ENCODE assay signal across 23 cellular contexts in the genomic region with DNA sequence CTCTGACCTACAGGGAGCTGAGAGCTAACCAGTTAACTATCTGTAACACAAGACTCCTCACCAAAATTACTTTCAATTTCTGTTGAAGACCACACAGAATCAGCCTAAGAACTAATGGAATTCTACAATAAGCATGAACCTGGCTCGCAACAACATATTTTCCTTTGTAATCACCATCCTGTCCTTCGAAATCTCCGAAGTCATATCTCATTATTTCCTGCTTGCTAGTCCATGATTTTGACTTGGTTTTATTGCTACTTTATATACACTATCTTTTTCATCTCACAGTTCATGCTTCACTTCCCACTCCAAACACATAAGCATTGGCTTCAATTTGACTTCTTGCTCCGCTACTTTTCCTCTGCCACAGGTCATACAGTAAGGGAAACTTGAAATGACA.
DNase-seq lines count a peak whose midpoint lies in the region; ATAC-seq and TF ChIP-seq lines count a peak whose summit lies in the region.
"Had no signal": no experiment of that assay in that cellular context is flagged by ENCODE, and none has a peak within 500 bp of the region (broad histone marks: within the 10 kb centered on the region; RNA-seq: fewer than 3 reads in every experiment).

No MANE protein-coding gene starts in this region.

- CTCF ChIA-PET in SK-N-SH (lab: Yijun Ruan, JAX) = no interaction called here

- H3K9me3 ChIP-seq in SK-N-SH = no peaks in the 10 kb centered on the region; the same call in 1 of the 2 replicates
- H3K9me3 ChIP-seq: BLaER1 treated with 17β-estradiol and CSF1 and Interleukin-3, amounts not matched to agents 10 nM and 100 nM; Caco-2 had no signal

- H3K4me2 ChIP-seq in SK-N-SH = 0 out of 2 replicates have a peak overlapping the region, but pooled peaks have one; percentile 24
- H3K4me2 ChIP-seq: BLaER1 treated with 17β-estradiol and CSF1 and Interleukin-3, amounts not matched to agents 10 nM and 100 nM; KMS-11 had no signal

- DNase-seq in SK-N-SH (no peak), kidney tubule cell (ENCODE audit: low spot score) (peak; percentile 57), H7 (no peak), NCI-H1105 treated with DMSO at 0.1 percent for 48 hours (lab: John Stamatoyannopoulos, UW) (no peak), 8988T (no peak)
- DNase-seq: Caco-2; CD4-positive, alpha-beta memory T cell; DMS153; GDM1; IMR-90; MV-4-11; NCI-H1417; NCI-H187; NCI-H2107; NK-92 treated with Interleukin-12 subunit alpha and Interleukin-12 subunit beta, amount 100 ng/mL, for 24 hours had no signal

- no peaks in the 10 kb centered on the region; a peak in 1 of 4 replicates for H3K4me1 ChIP-seq in SK-N-SH (ENCODE audit: control insufficient read depth in 1 of 2, insufficient read depth in 2 of 2, low read depth in 1 of 2, low read length in 1 of 2)
- H3K4me1 ChIP-seq: BLaER1 treated with 17β-estradiol and CSF1 and Interleukin-3, amounts not matched to agents 10 nM and 100 nM; Caco-2; SJSA1 had no signal

- H3K36me3 ChIP-seq in SK-N-SH (replicated peaks in 1 of 2; ENCODE audit: control insufficient read depth in 1 of 2, insufficient read depth in 2 of 2, low read length in 1 of 2) (no peaks in the 10 kb centered on the region), H7 (replicated peaks; ENCODE audit: control insufficient read depth, insufficient read depth, low read length) (no peaks in the 10 kb centered on the region)
- H3K36me3 ChIP-seq: BLaER1 treated with 17β-estradiol and CSF1 and Interleukin-3, amounts not matched to agents 10 nM and 100 nM; SJSA1 had no signal

- H3F3A ChIP-seq in SK-N-SH (replicated peaks; ENCODE audit: insufficient read depth) = no peaks in the 10 kb centered on the region

- no peaks in the 10 kb centered on the region; the same call in 1 of the 2 replicates for H3K9me2 ChIP-seq in SK-N-SH

- H4K20me1 ChIP-seq in SK-N-SH (ENCODE audit: insufficient read depth) = no peaks in the 10 kb centered on the region
- H4K20me1 ChIP-seq: BLaER1 treated with 17β-estradiol and CSF1 and Interleukin-3, amounts not matched to agents 10 nM and 100 nM had no signal

- TF ChIP-seq CTCF in SK-N-SH (IDR thresholded peaks at IDR 0.05) = no peak
- TF ChIP-seq CTCF in VCaP (conservative IDR thresholded peaks at IDR 0.05) = no peak

- TF ChIP-seq RAD21 in SK-N-SH (IDR thresholded peaks at IDR 0.05; ENCODE audit: low read length) = no peak

- H3K4me3 ChIP-seq in SK-N-SH (ENCODE audit: low read depth in 2 of 2, low read length in 1 of 2) (no peak overlapping the region), H7 (ENCODE audit: insufficient read depth, low read depth, low read length) (no peak overlapping the region)
- H3K4me3 ChIP-seq: BLaER1 treated with 17β-estradiol and CSF1 and Interleukin-3, amounts not matched to agents 10 nM and 100 nM; SJSA1 had no signal

- POLR2A ChIA-PET in SK-N-SH (lab: Yijun Ruan, JAX) = no interaction called here

- no peaks in the 10 kb centered on the region for H3K79me2 ChIP-seq in SK-N-SH (ENCODE audit: insufficient read depth)

- no peak overlapping the region for H2AFZ ChIP-seq in SK-N-SH (ENCODE audit: low read depth)

- H3K27ac ChIP-seq in SK-N-SH (ENCODE audit: low read depth in 2 of 2, low read length in 1 of 2) (no peak overlapping the region), VCaP (peak overlapping the region; percentile 61)
- H3K27ac ChIP-seq: 22Rv1; BLaER1 treated with 17β-estradiol and CSF1 and Interleukin-3, amounts not matched to agents 10 nM and 100 nM; KMS-11; SJSA1 had no signal

- H3K27me3 ChIP-seq in SK-N-SH (ENCODE audit: insufficient read depth) (no peaks in the 10 kb centered on the region), H7 (ENCODE audit: control insufficient read depth, insufficient read depth, low read length) (no peaks in the 10 kb centered on the region)
- H3K27me3 ChIP-seq: BLaER1 treated with 17β-estradiol and CSF1 and Interleukin-3, amounts not matched to agents 10 nM and 100 nM; SJSA1 had no signal

- no peak overlapping the region for H3K9ac ChIP-seq in SK-N-SH
- H3K9ac ChIP-seq: BLaER1 treated with 17β-estradiol and CSF1 and Interleukin-3, amounts not matched to agents 10 nM and 100 nM; KMS-11 had no signal

- TF ChIP-seq EP300 in SK-N-SH (IDR thresholded peaks at IDR 0.05; ENCODE audit: borderline replicate concordance in 1 of 2, low read depth in 1 of 2, low read length in 1 of 2) = no peak

- ATAC-seq in SK-N-SH treated with all-trans-retinoic acid at 6 μM for 48 hours (no peak), GM18519 (IDR thresholded peaks at IDR 0.05; ENCODE audit: low FRiP score, unreplicated experiment) (no peak)
- ATAC-seq: Right ventricle myocardium inferior had no signal

- WGBS in SK-N-SH (ENCODE audit: low lambda C conversion rate) = 5% methylated on average over 4 of the region's 4 CpGs

TF ChIP-seq in SK-N-SH, 30 proteins besides CTCF, POLR2A, EP300 and RAD21:
- TF ChIP-seq USF1 (IDR thresholded peaks at IDR 0.05; ENCODE audit: borderline replicate concordance, low read depth) (no peak), JUND (IDR thresholded peaks at IDR 0.05) (no peak), TAF1 (IDR thresholded peaks at IDR 0.05; ENCODE audit: borderline replicate concordance, low read depth, low read length) (no peak), POLR2AphosphoS5 (IDR thresholded peaks at IDR 0.05; ENCODE audit: low read depth, low read length) (no peak), GABPA (IDR thresholded peaks at IDR 0.05; ENCODE audit: low read depth) (no peak), FOXM1 (IDR thresholded peaks at IDR 0.05; ENCODE audit: low read depth) (no peak), TCF12 (IDR thresholded peaks at IDR 0.05) (no peak), GATA2 (CRISPR knock-in tag; IDR thresholded peaks at IDR 0.05) (no peak), FOXJ3 (CRISPR knock-in tag; IDR thresholded peaks at IDR 0.05) (no peak), TEAD4 (IDR thresholded peaks at IDR 0.05; ENCODE audit: borderline replicate concordance, insufficient read depth) (no peak), NRF1 (IDR thresholded peaks at IDR 0.05; ENCODE audit: low read depth, low read length) (no peak)
- TF ChIP-seq, protein P1, sequence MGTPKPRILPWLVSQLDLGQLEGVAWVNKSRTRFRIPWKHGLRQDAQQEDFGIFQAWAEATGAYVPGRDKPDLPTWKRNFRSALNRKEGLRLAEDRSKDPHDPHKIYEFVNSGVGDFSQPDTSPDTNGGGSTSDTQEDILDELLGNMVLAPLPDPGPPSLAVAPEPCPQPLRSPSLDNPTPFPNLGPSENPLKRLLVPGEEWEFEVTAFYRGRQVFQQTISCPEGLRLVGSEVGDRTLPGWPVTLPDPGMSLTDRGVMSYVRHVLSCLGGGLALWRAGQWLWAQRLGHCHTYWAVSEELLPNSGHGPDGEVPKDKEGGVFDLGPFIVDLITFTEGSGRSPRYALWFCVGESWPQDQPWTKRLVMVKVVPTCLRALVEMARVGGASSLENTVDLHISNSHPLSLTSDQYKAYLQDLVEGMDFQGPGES (IDR thresholded peaks at IDR 0.05; ENCODE audit: low read depth, low read length) = no peak

TF ChIP-seq in SK-N-SH treated with all-trans-retinoic acid at 6 μM for 48 hours, 23 proteins besides CTCF, POLR2A, EP300 and RAD21 (continues in another document):
- no peak for TF ChIP-seq ZC3H10 (CRISPR knock-in tag; IDR thresholded peaks at IDR 0.05)
- no peak for TF ChIP-seq ZFP3 (CRISPR knock-in tag; IDR thresholded peaks at IDR 0.05)
- TF ChIP-seq, protein P2, sequence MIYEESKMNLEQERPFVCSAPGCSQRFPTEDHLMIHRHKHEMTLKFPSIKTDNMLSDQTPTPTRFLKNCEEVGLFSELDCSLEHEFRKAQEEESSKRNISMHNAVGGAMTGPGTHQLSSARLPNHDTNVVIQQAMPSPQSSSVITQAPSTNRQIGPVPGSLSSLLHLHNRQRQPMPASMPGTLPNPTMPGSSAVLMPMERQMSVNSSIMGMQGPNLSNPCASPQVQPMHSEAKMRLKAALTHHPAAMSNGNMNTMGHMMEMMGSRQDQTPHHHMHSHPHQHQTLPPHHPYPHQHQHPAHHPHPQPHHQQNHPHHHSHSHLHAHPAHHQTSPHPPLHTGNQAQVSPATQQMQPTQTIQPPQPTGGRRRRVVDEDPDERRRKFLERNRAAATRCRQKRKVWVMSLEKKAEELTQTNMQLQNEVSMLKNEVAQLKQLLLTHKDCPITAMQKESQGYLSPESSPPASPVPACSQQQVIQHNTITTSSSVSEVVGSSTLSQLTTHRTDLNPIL (CRISPR knock-in tag; IDR thresholded peaks at IDR 0.05; ENCODE audit: low read depth) = no peak
- TF ChIP-seq POU6F1 (CRISPR knock-in tag; IDR thresholded peaks at IDR 0.05; ENCODE audit: borderline replicate concordance, low read depth) = no peak
- TF ChIP-seq BACH2 (CRISPR knock-in tag; IDR thresholded peaks at IDR 0.05; ENCODE audit: borderline replicate concordance) = no peak
- no peak for TF ChIP-seq PPARA (CRISPR knock-in tag; IDR thresholded peaks at IDR 0.05; ENCODE audit: borderline replicate concordance)
- no peak for TF ChIP-seq CSDC2 (CRISPR knock-in tag; IDR thresholded peaks at IDR 0.05)
- no peak for TF ChIP-seq ZNF8 (CRISPR knock-in tag; IDR thresholded peaks at IDR 0.05)
- no peak for TF ChIP-seq ISL1 (CRISPR knock-in tag; IDR thresholded peaks at IDR 0.05)
